In genomic region chr20:37527638-37528441, GRCh38 we compare ENCODE assay signal across 1 cellular context.
TF ChIP-seq lines count a peak whose summit lies in the region.

Gene BLCAP (minus strand): TSS chr20:37527876. CDS start chr20:37519174, 8,702 bp downstream.

TF ChIP-seq in K562, 482 proteins besides CTCF, POLR2A, EP300 and RAD21 (continued from another document and continues in another):
- TF ChIP-seq E2F6 (IDR thresholded peaks at IDR 0.05; ENCODE audit: borderline replicate concordance in 1 of 2, extremely low read depth in 1 of 2, insufficient read depth in 1 of 2, insufficient read length in 1 of 2, low read depth in 1 of 2, low read length in 1 of 2, poor library complexity in 1 of 2, severe bottlenecking in 1 of 2): peak; percentile 85 to 90
- peak; percentile 33; the same call in 1 of the 2 replicates for TF ChIP-seq GABPA (tag; conservative IDR thresholded peaks at IDR 0.05; ENCODE audit: low read depth)
- no peak for TF ChIP-seq ZBTB2 (IDR thresholded peaks at IDR 0.05)
- TF ChIP-seq THAP7 (CRISPR knock-in tag; IDR thresholded peaks at IDR 0.05): no peak
- peak; percentile 32; the same call in 1 of the 2 replicates for TF ChIP-seq DIDO1 (tag; IDR thresholded peaks at IDR 0.05; ENCODE audit: low read depth)
- no peak for TF ChIP-seq PTRF (tag; IDR thresholded peaks at IDR 0.05)
- TF ChIP-seq HOXB6 (CRISPR knock-in tag; IDR thresholded peaks at IDR 0.05; ENCODE audit: borderline replicate concordance): no peak
- no peak for TF ChIP-seq HNRNPUL1 (IDR thresholded peaks at IDR 0.05; ENCODE audit: low read length)
- TF ChIP-seq ATF6 (CRISPR knock-in tag; IDR thresholded peaks at IDR 0.05): no peak
- no peak for TF ChIP-seq ZNF239 (CRISPR knock-in tag; IDR thresholded peaks at IDR 0.05)
- no peak for TF ChIP-seq SMARCC2 (IDR thresholded peaks at IDR 0.05; ENCODE audit: low read depth)
- no peak for TF ChIP-seq ELK1 (CRISPR knock-in tag; IDR thresholded peaks at IDR 0.05)
- peak; percentile 71; the same call in 1 of the 2 replicates for TF ChIP-seq ZNF766 (CRISPR knock-in tag; conservative IDR thresholded peaks at IDR 0.05)
- no peak for TF ChIP-seq ZC3H4 (CRISPR knock-in tag; IDR thresholded peaks at IDR 0.05; ENCODE audit: borderline replicate concordance)
- no peak for TF ChIP-seq KLF16 (IDR thresholded peaks at IDR 0.05)
- TF ChIP-seq WHSC1 (IDR thresholded peaks at IDR 0.05; ENCODE audit: low read length): no peak
- TF ChIP-seq ZNF217 (CRISPR knock-in tag; IDR thresholded peaks at IDR 0.05): no peak
- TF ChIP-seq REST (CRISPR knock-in tag; IDR thresholded peaks at IDR 0.05; ENCODE audit: low read depth): no peak
- TF ChIP-seq ZNF511 (CRISPR knock-in tag; IDR thresholded peaks at IDR 0.05): no peak
- 0 out of 2 replicates have a peak, but pooled peaks have one; percentile 6 for TF ChIP-seq CGGBP1 (CRISPR knock-in tag; IDR thresholded peaks at IDR 0.05)
- no peak for TF ChIP-seq HINFP (tag; conservative IDR thresholded peaks at IDR 0.05; ENCODE audit: low read depth)
- no peak for TF ChIP-seq ESRRB (CRISPR knock-in tag; IDR thresholded peaks at IDR 0.05; ENCODE audit: borderline replicate concordance)
- TF ChIP-seq ZNF318 (IDR thresholded peaks at IDR 0.05; ENCODE audit: borderline replicate concordance in 1 of 2, low read depth in 1 of 2): no peak
- TF ChIP-seq ZC3H11A (IDR thresholded peaks at IDR 0.05; ENCODE audit: low read depth, low read length): no peak
- no peak for TF ChIP-seq ZFP1 (CRISPR knock-in tag; IDR thresholded peaks at IDR 0.05)
- TF ChIP-seq MYC (IDR thresholded peaks at IDR 0.05; ENCODE audit: low read depth, low read length): peak; percentile 73
- TF ChIP-seq MYC (CRISPR knock-in tag; IDR thresholded peaks at IDR 0.05; ENCODE audit: borderline replicate concordance, low read depth): peak; percentile 67; the same call in 1 of the 2 replicates
- TF ChIP-seq NRF1 (conservative IDR thresholded peaks at IDR 0.05 in 1 of 2, IDR thresholded peaks at IDR 0.05 in 1 of 2): peak; percentile 44 to 53; a peak in 3 of 4 replicates
- no peak for TF ChIP-seq NFIX (CRISPR knock-in tag; IDR thresholded peaks at IDR 0.05; ENCODE audit: low read depth)
- no peak for TF ChIP-seq ETV5 (CRISPR knock-in tag; IDR thresholded peaks at IDR 0.05; ENCODE audit: low read depth)
- no peak for TF ChIP-seq ELK3 (CRISPR knock-in tag; IDR thresholded peaks at IDR 0.05)
- no peak for TF ChIP-seq TCF3 (CRISPR knock-in tag; IDR thresholded peaks at IDR 0.05)
- TF ChIP-seq ILF3 (IDR thresholded peaks at IDR 0.05; ENCODE audit: borderline replicate concordance): no peak
- no peak for TF ChIP-seq POU5F1 (IDR thresholded peaks at IDR 0.05; ENCODE audit: borderline replicate concordance, low read depth, low read length, partially characterized antibody)
